9 cellular contexts compared by ENCODE assay signal in genomic region chr1:205791568-205792180, GRCh38. TPM values are rescaled to one million over a fixed set of nuclear protein-coding genes. Genes with fewer than 3 reads are reported as not detected.
DNase-seq lines count a peak whose midpoint lies in the region; ATAC-seq and TF ChIP-seq lines count a peak whose summit lies in the region.
"Had no signal": no experiment of that assay in that cellular context is flagged by ENCODE, and none has a peak within 500 bp of the region (broad histone marks: within the 10 kb centered on the region; RNA-seq: fewer than 3 reads in every experiment).

No MANE protein-coding gene starts in this region.

- H3K36me3 ChIP-seq in endodermal cell (ENCODE audit: control insufficient read depth, insufficient read depth, low read length) (peaks cover 23% of the 10 kb centered on the region), suprapubic skin (peaks cover 54% of the 10 kb centered on the region)

- H3K4me1 Mint-ChIP-seq in endodermal cell = peaks cover 5% of the 10 kb centered on the region

- H3K27ac Mint-ChIP-seq in endodermal cell = peak overlapping the region; percentile 38
- H3K27ac Mint-ChIP-seq: activated naive CD8-positive, alpha-beta T cell had no signal

- 78 to 83% methylated on average over 3 to 5 of the region's 5 CpGs for WGBS in endodermal cell (ENCODE audit: insufficient coverage in 1 of 2, insufficient read length in 1 of 2), 2 experiments
- 68% methylated on average over 5 of the region's 5 CpGs for WGBS in suprapubic skin

- TF ChIP-seq POLR2A in suprapubic skin (IDR thresholded peaks at IDR 0.05) = no peak

- H3K4me3 ChIP-seq in endodermal cell (ENCODE audit: low read length) (no peak overlapping the region), suprapubic skin (no peak overlapping the region)

- H3K4me3 Mint-ChIP-seq in endodermal cell = no peak overlapping the region
- H3K4me3 Mint-ChIP-seq: activated naive CD8-positive, alpha-beta T cell had no signal

- no peaks in the 10 kb centered on the region for H3K27me3 Mint-ChIP-seq in endodermal cell (ENCODE audit: insufficient read depth)
- H3K27me3 Mint-ChIP-seq: activated naive CD8-positive, alpha-beta T cell had no signal

- no peaks in the 10 kb centered on the region for H3K4me1 ChIP-seq in endodermal cell (ENCODE audit: control insufficient read depth, insufficient read depth, low read length)
- no peaks in the 10 kb centered on the region for H3K4me1 ChIP-seq in suprapubic skin

- H3K9me3 ChIP-seq in endodermal cell (ENCODE audit: control insufficient read depth, low read length) (no peaks in the 10 kb centered on the region), suprapubic skin (no peaks in the 10 kb centered on the region)

- no peak for TF ChIP-seq EP300 in suprapubic skin (IDR thresholded peaks at IDR 0.05)

- H3K36me3 Mint-ChIP-seq in endodermal cell (ENCODE audit: low read depth) = peaks cover 22% of the 10 kb centered on the region
- H3K36me3 Mint-ChIP-seq: activated naive CD8-positive, alpha-beta T cell had no signal

- no peak overlapping the region for H3K9ac ChIP-seq in endodermal cell (ENCODE audit: extremely low read depth, low read length, poor library complexity, severe bottlenecking)

- H3K9me3 Mint-ChIP-seq in endodermal cell = no peaks in the 10 kb centered on the region

- H3K27ac ChIP-seq in endodermal cell (ENCODE audit: low read depth, low read length) (no peak overlapping the region), suprapubic skin (no peak overlapping the region)

- peak; percentile 92 for TF ChIP-seq CTCF in endodermal cell (conservative IDR thresholded peaks at IDR 0.05)
- TF ChIP-seq CTCF in suprapubic skin (IDR thresholded peaks at IDR 0.05) = peak; percentile 53 to 77

- ATAC-seq in HG02798 (IDR thresholded peaks at IDR 0.05; ENCODE audit: poor library complexity, unreplicated experiment) (peak; percentile 63), GM19035 (IDR thresholded peaks at IDR 0.05; ENCODE audit: unreplicated experiment) (no peak)

- peak; percentile 62 for DNase-seq in EL
- peak; percentile 19 for DNase-seq in NCI-H510A (lab: John Stamatoyannopoulos, UW)
- DNase-seq in activated CD4-positive, alpha-beta T cell treated with anti-CD3 and anti-CD28 coated beads, Interleukin-2, amount 50 U/mL, for 4 hours = peak; percentile 54 to 55
- peak; percentile 88 for DNase-seq in endodermal cell
- DNase-seq in mucosa of gallbladder (ENCODE audit: low spot score) = peak; percentile 68
- no peak for DNase-seq in suprapubic skin (ENCODE audit: low spot score in 2 of 2)

- no peaks in the 10 kb centered on the region for H3K27me3 ChIP-seq in endodermal cell (ENCODE audit: control insufficient read depth, insufficient read depth, low read length, poor library complexity, severe bottlenecking)
- no peaks in the 10 kb centered on the region for H3K27me3 ChIP-seq in suprapubic skin

RNA-seq across cellular contexts. Expression of gene RAB29, which starts 16.4 kb away (rescaled TPM):
- 1 to 10 TPM; 5.7 to 7.2 TPM for total RNA-seq in endodermal cell
- polyA plus RNA-seq in endodermal cell (2013, experiment 1 of 2) = 6.7 TPM
- polyA plus RNA-seq in endodermal cell (2013, experiment 2 of 2) = 5.6 TPM
- total RNA-seq in mucosa of gallbladder = 30.1 TPM
- 10 to 100 TPM in 2 of 4 donors, 1 to 10 TPM in 2; 9.7 to 15.4 (median 12.1) TPM for total RNA-seq in suprapubic skin

RNA-seq across cellular contexts. Expression of gene SLC41A1, which starts 21.3 kb away (rescaled TPM):
- total RNA-seq in endodermal cell = 10 to 100 TPM; 17.1 to 32.8 TPM
- polyA plus RNA-seq in endodermal cell (2013, experiment 1 of 2) = 18.3 TPM
- polyA plus RNA-seq in endodermal cell (2013, experiment 2 of 2) = 16.3 TPM
- 40.5 TPM for total RNA-seq in mucosa of gallbladder
- 10 to 100 TPM; 14.6 to 20.8 (median 16.7) TPM for total RNA-seq in suprapubic skin

RNA-seq across cellular contexts. Expression of gene NUCKS1, which starts 41.7 kb away (rescaled TPM):
- total RNA-seq in endodermal cell (100 to 1,000 TPM; 380 to 532 TPM), mucosa of gallbladder (133 TPM), suprapubic skin (10 to 100 TPM; 48.7 to 73.0 (median 60.3) TPM)
- polyA plus RNA-seq in endodermal cell (2013, experiment 1 of 2) = 267 TPM
- 284 TPM for polyA plus RNA-seq in endodermal cell (2013, experiment 2 of 2)

RNA-seq across cellular contexts. Expression of gene PM20D1, which starts 58.3 kb away (rescaled TPM):
- total RNA-seq in endodermal cell (not detected), mucosa of gallbladder (0.26 TPM), suprapubic skin (10 to 100 TPM; 33.0 to 77.4 (median 57.8) TPM)
- not detected for polyA plus RNA-seq in endodermal cell (2013, experiment 1 of 2)
- not detected for polyA plus RNA-seq in endodermal cell (2013, experiment 2 of 2)

Comparison
In these comparisons a context has a peak if more than half of its experiments do, and no peak if none do; other contexts are left out.
1. DNase-seq: peak in EL (single experiment), NCI-H510A (single experiment), activated CD4-positive, alpha-beta T cell treated with anti-CD3 and anti-CD28 coated beads, Interleukin-2, amount 50 U/mL, for 4 hours (2 of 2), endodermal cell (single experiment) and mucosa of gallbladder (single experiment); none in suprapubic skin (0 of 2).